Comparison of ENCODE assay signal across 41 cellular contexts in the genomic region with DNA sequence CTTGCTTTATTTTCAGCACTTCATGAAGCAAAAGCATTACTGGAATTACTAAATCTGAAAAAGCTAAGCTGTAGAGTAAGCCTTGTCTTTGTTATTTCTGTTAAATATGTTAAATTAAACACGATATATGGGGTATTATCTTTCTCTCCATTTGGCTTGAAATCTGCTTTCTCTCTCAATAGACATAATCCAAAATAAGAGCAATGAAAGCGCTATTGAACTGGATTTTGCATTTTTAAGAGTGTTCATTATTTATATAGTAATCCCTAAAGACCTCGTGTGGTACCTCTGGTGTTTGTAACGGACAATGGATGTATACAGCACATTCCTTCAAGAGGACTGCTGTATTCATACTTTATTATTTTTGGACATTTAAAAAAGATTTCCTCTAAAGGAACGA.
"Had no signal": no experiment of that assay in that cellular context is flagged by ENCODE, and none has a peak within 500 bp of the region (broad histone marks: within the 10 kb centered on the region; RNA-seq: fewer than 3 reads in every experiment).

No MANE protein-coding gene starts in this region.

- DNase-seq: activated effector memory CD4-positive, alpha-beta T cell treated with anti-CD3 and anti-CD28 coated beads, Interleukin-2, amount 50 U/mL, for 16 hours; activated effector memory CD4-positive, alpha-beta T cell treated with Interleukin-2 at 50 U/mL for 16 hours; activated gamma-delta T cell; activated gamma-delta T cell treated with Interleukin-2 at 50 U/mL for 16 hours; activated naive CD4-positive, alpha-beta T cell; activated naive CD4-positive, alpha-beta T cell treated with anti-CD3 and anti-CD28 coated beads for 36 hours; activated naive CD4-positive, alpha-beta T cell treated with anti-CD3 and anti-CD28 coated beads, Interleukin-2, amount 10 ng/mL, durations not matched to agents 7 days and 5 days; activated naive CD4-positive, alpha-beta T cell treated with anti-CD3 and anti-CD28 coated beads, Interleukin-2, amount 50 U/mL, for 16 hours; activated naive CD4-positive, alpha-beta T cell treated with Interleukin-2 at 50 U/mL for 16 hours; activated naive CD8-positive, alpha-beta T cell treated with anti-CD3 and anti-CD28 coated beads for 36 hours; activated naive CD8-positive, alpha-beta T cell treated with anti-CD3 and anti-CD28 coated beads, Interleukin-2, amount 10 ng/mL, durations not matched to agents 7 days and 5 days; activated naive CD8-positive, alpha-beta T cell treated with anti-CD3 and anti-CD28 coated beads, Interleukin-2, amount 50 U/mL, for 24 hours; activated T-cell treated with anti-CD3 and anti-CD28 coated beads for 4 hours; activated T-cell treated with anti-CD3 and anti-CD28 coated beads, Interleukin-2, amount 50 U/mL, for 1 hour; activated T-cell treated with anti-CD3 and anti-CD28 coated beads, Interleukin-2, amount 50 U/mL, for 24 hours; activated T-cell treated with anti-CD3 and anti-CD28 coated beads, Interleukin-2, amount 50 U/mL, for 4 hours; activated T-cell treated with anti-CD3 and anti-CD28 coated beads, Interleukin-2, amount 50 U/mL, for 48 hours; activated T-cell treated with anti-CD3 and anti-CD28 coated beads, Interleukin-2, amount 50 U/mL, for 72 hours; adrenal gland; amniotic stem cell; amygdala; anterior cingulate cortex; aorta; body of pancreas; brain microvascular endothelial cell; caudate nucleus; central memory CD4-positive, alpha-beta T cell; cerebellar nuclear complex had no signal

- FAIRE-seq: astrocyte, bronchial epithelial cell had no signal

- H3K27ac Mint-ChIP-seq: activated naive CD4-positive, alpha-beta T cell treated with anti-CD3 and anti-CD28 coated beads for 36 hours; activated naive CD4-positive, alpha-beta T cell treated with anti-CD3 and anti-CD28 coated beads, Interleukin-2, amount 10 ng/mL, durations not matched to agents 7 days and 5 days; activated naive CD4-positive, alpha-beta T cell treated with anti-CD3 and anti-CD28 coated beads, Interleukin-2, amount 50 U/mL, for 24 hours; activated naive CD4-positive, alpha-beta T cell treated with anti-CD3 and anti-CD28 coated beads, Interleukin-2, amount 50 U/mL, for 72 hours; activated naive CD8-positive, alpha-beta T cell; activated naive CD8-positive, alpha-beta T cell treated with anti-CD3 and anti-CD28 coated beads for 36 hours; activated naive CD8-positive, alpha-beta T cell treated with anti-CD3 and anti-CD28 coated beads, Interleukin-2, amount 10 ng/mL, durations not matched to agents 7 days and 5 days; activated naive CD8-positive, alpha-beta T cell treated with anti-CD3 and anti-CD28 coated beads, Interleukin-2, amount 50 U/mL, for 24 hours; activated T-cell treated with anti-CD3 and anti-CD28 coated beads, Interleukin-2, amount 50 U/mL, for 24 hours; activated T-cell treated with anti-CD3 and anti-CD28 coated beads, Interleukin-2, amount 50 U/mL, for 72 hours; activated T-helper 1 cell treated with anti-CD3 and anti-CD28 coated beads, Interleukin-12 subunit alpha, Interleukin-12 subunit beta, Interleukin-2, Interleukin-4 antibody, amounts not matched to agents 30 ng/mL and 10 ng/mL and 1 ng/mL, durations not matched to agents 14 hours and 24 hours and 36 hours; activated T-helper 17 cell treated with anti-CD3 and anti-CD28 coated beads, Interleukin-2, amount 50 U/mL, for 72 hours; activated T-helper 2 cell treated with anti-CD3 and anti-CD28 coated beads, Interferon-gamma antibody, Interleukin-2, Interleukin-4, amounts not matched to agents 10 μg/mL and 5 μg/mL and 100 μg/mL, durations not matched to agents 14 hours and 24 hours and 36 hours had no signal

- H3K36me3 ChIP-seq: adrenal gland, ascending aorta, brain microvascular endothelial cell, breast epithelium, cardiac muscle cell had no signal

- H3K9me3 ChIP-seq: adrenal gland, ascending aorta, body of pancreas, breast epithelium had no signal

- H3K9me3 Mint-ChIP-seq: activated naive CD4-positive, alpha-beta T cell treated with anti-CD3 and anti-CD28 coated beads for 36 hours; activated naive CD4-positive, alpha-beta T cell treated with anti-CD3 and anti-CD28 coated beads, Interleukin-2, amount 10 ng/mL, durations not matched to agents 7 days and 5 days; activated naive CD4-positive, alpha-beta T cell treated with anti-CD3 and anti-CD28 coated beads, Interleukin-2, amount 50 U/mL, for 24 hours; activated naive CD8-positive, alpha-beta T cell treated with anti-CD3 and anti-CD28 coated beads for 36 hours; activated naive CD8-positive, alpha-beta T cell treated with anti-CD3 and anti-CD28 coated beads, Interleukin-2, amount 10 ng/mL, durations not matched to agents 7 days and 5 days; activated naive CD8-positive, alpha-beta T cell treated with anti-CD3 and anti-CD28 coated beads, Interleukin-2, amount 50 U/mL, for 24 hours; activated T-cell treated with anti-CD3 and anti-CD28 coated beads, Interleukin-2, amount 50 U/mL, for 24 hours; activated T-cell treated with anti-CD3 and anti-CD28 coated beads, Interleukin-2, amount 50 U/mL, for 4 hours had no signal

- H3K4me3 Mint-ChIP-seq: activated naive CD4-positive, alpha-beta T cell treated with anti-CD3 and anti-CD28 coated beads for 36 hours; activated naive CD4-positive, alpha-beta T cell treated with anti-CD3 and anti-CD28 coated beads, Interleukin-2, amount 10 ng/mL, durations not matched to agents 7 days and 5 days; activated naive CD4-positive, alpha-beta T cell treated with anti-CD3 and anti-CD28 coated beads, Interleukin-2, amount 50 U/mL, for 24 hours; activated naive CD8-positive, alpha-beta T cell; activated naive CD8-positive, alpha-beta T cell treated with anti-CD3 and anti-CD28 coated beads for 36 hours; activated naive CD8-positive, alpha-beta T cell treated with anti-CD3 and anti-CD28 coated beads, Interleukin-2, amount 10 ng/mL, durations not matched to agents 7 days and 5 days; activated naive CD8-positive, alpha-beta T cell treated with anti-CD3 and anti-CD28 coated beads, Interleukin-2, amount 50 U/mL, for 24 hours; activated T-cell treated with anti-CD3 and anti-CD28 coated beads, Interleukin-2, amount 50 U/mL, for 24 hours; activated T-cell treated with anti-CD3 and anti-CD28 coated beads, Interleukin-2, amount 50 U/mL, for 4 hours; activated T-cell treated with anti-CD3 and anti-CD28 coated beads, Interleukin-2, amount 50 U/mL, for 72 hours; activated T-helper 1 cell treated with anti-CD3 and anti-CD28 coated beads, Interleukin-12 subunit alpha, Interleukin-12 subunit beta, Interleukin-2, Interleukin-4 antibody, amounts not matched to agents 30 ng/mL and 10 ng/mL and 1 ng/mL, durations not matched to agents 14 hours and 24 hours and 36 hours; activated T-helper 17 cell treated with anti-CD3 and anti-CD28 coated beads, Interleukin-2, amount 50 U/mL, for 72 hours; brain; central memory CD8-positive, alpha-beta T cell had no signal

- H3K36me3 Mint-ChIP-seq: activated naive CD4-positive, alpha-beta T cell treated with anti-CD3 and anti-CD28 coated beads, Interleukin-2, amount 10 ng/mL, durations not matched to agents 7 days and 5 days; activated naive CD4-positive, alpha-beta T cell treated with anti-CD3 and anti-CD28 coated beads, Interleukin-2, amount 50 U/mL, for 24 hours; activated naive CD8-positive, alpha-beta T cell; activated naive CD8-positive, alpha-beta T cell treated with anti-CD3 and anti-CD28 coated beads for 36 hours; activated naive CD8-positive, alpha-beta T cell treated with anti-CD3 and anti-CD28 coated beads, Interleukin-2, amount 10 ng/mL, durations not matched to agents 7 days and 5 days; brain had no signal

- H3K4me1 ChIP-seq: adrenal gland, ascending aorta, body of pancreas, breast epithelium had no signal

- H3K27ac ChIP-seq: adrenal gland, ascending aorta, body of pancreas, brain microvascular endothelial cell, breast epithelium, cardiac muscle cell had no signal

- H3K4me3 ChIP-seq: adrenal gland, ascending aorta, body of pancreas, breast epithelium, cardiac muscle cell had no signal

- H3K27me3 ChIP-seq: adrenal gland, ascending aorta, body of pancreas, brain microvascular endothelial cell, breast epithelium, cardiac muscle cell had no signal

- H3K27me3 Mint-ChIP-seq: activated naive CD8-positive, alpha-beta T cell treated with anti-CD3 and anti-CD28 coated beads for 36 hours had no signal

- H3K4me1 Mint-ChIP-seq: activated naive CD4-positive, alpha-beta T cell treated with anti-CD3 and anti-CD28 coated beads, Interleukin-2, amount 10 ng/mL, durations not matched to agents 7 days and 5 days; activated naive CD4-positive, alpha-beta T cell treated with anti-CD3 and anti-CD28 coated beads, Interleukin-2, amount 50 U/mL, for 24 hours; activated naive CD8-positive, alpha-beta T cell treated with anti-CD3 and anti-CD28 coated beads for 36 hours; activated naive CD8-positive, alpha-beta T cell treated with anti-CD3 and anti-CD28 coated beads, Interleukin-2, amount 10 ng/mL, durations not matched to agents 7 days and 5 days; activated naive CD8-positive, alpha-beta T cell treated with anti-CD3 and anti-CD28 coated beads, Interleukin-2, amount 50 U/mL, for 24 hours; central memory CD8-positive, alpha-beta T cell had no signal

- ATAC-seq: activated naive CD4-positive, alpha-beta T cell treated with anti-CD3 and anti-CD28 coated beads, Interleukin-2, amount 50 U/mL, for 72 hours; activated naive CD8-positive, alpha-beta T cell treated with anti-CD3 and anti-CD28 coated beads, Interleukin-2, amount 50 U/mL, for 24 hours; activated T-cell treated with anti-CD3 and anti-CD28 coated beads, Interleukin-2, amount 50 U/mL, for 4 hours; activated T-cell treated with anti-CD3 and anti-CD28 coated beads, Interleukin-2, amount 50 U/mL, for 72 hours; activated T-helper 17 cell treated with anti-CD3 and anti-CD28 coated beads, Interleukin-2, amount 50 U/mL, for 72 hours; body of pancreas had no signal
